16 cellular contexts compared by ENCODE assay signal in genomic region chr6:366972-367794, GRCh38. TPM values are rescaled to one million over a fixed set of nuclear protein-coding genes. Genes with fewer than 3 reads are reported as not detected.
"Had no signal": no experiment of that assay in that cellular context is flagged by ENCODE, and none has a peak within 500 bp of the region (broad histone marks: within the 10 kb centered on the region; RNA-seq: fewer than 3 reads in every experiment).

No MANE protein-coding gene starts in this region.

- H3K4me3 Mint-ChIP-seq: activated CD8-positive, alpha-beta memory T cell treated with anti-CD3 and anti-CD28 coated beads, Interleukin-2, amount 10 ng/mL, durations not matched to agents 7 days and 5 days; activated naive CD8-positive, alpha-beta T cell treated with anti-CD3 and anti-CD28 coated beads for 36 hours; activated T-cell treated with anti-CD3 and anti-CD28 coated beads, Interleukin-2, amount 50 U/mL, for 4 hours; T-helper 2 cell treated with Interferon-gamma antibody and Interleukin-4, amounts not matched to agents 5 μg/mL and 100 μg/mL, for 36 hours had no signal

- H3K27ac Mint-ChIP-seq: activated CD8-positive, alpha-beta memory T cell treated with anti-CD3 and anti-CD28 coated beads, Interleukin-2, amount 10 ng/mL, durations not matched to agents 7 days and 5 days; activated naive CD8-positive, alpha-beta T cell treated with anti-CD3 and anti-CD28 coated beads for 36 hours; T-helper 2 cell treated with Interferon-gamma antibody and Interleukin-4, amounts not matched to agents 5 μg/mL and 100 μg/mL, for 36 hours had no signal

- H3K36me3 ChIP-seq: breast epithelium, esophagus muscularis mucosa, tibial artery had no signal

- H3K4me1 Mint-ChIP-seq: activated CD8-positive, alpha-beta memory T cell treated with anti-CD3 and anti-CD28 coated beads, Interleukin-2, amount 10 ng/mL, durations not matched to agents 7 days and 5 days; activated naive CD8-positive, alpha-beta T cell treated with anti-CD3 and anti-CD28 coated beads for 36 hours had no signal

- DNase-seq: activated CD4-positive, alpha-beta T cell treated with anti-CD3 and anti-CD28 coated beads, Interleukin-2, amount 50 U/mL, for 4 hours; activated CD8-positive, alpha-beta memory T cell treated with anti-CD3 and anti-CD28 coated beads, Interleukin-2, amount 10 ng/mL, durations not matched to agents 7 days and 5 days; activated gamma-delta T cell; activated naive CD8-positive, alpha-beta T cell treated with anti-CD3 and anti-CD28 coated beads for 36 hours; activated T-cell treated with anti-CD3 and anti-CD28 coated beads, Interleukin-2, amount 50 U/mL, for 4 hours; anterior cingulate cortex; naive B cell; nucleus accumbens had no signal

- ATAC-seq: activated CD4-positive, CD25-positive, alpha-beta regulatory T cell treated with anti-CD3 and anti-CD28 coated beads, Interleukin-2, amount 50 U/mL, for 24 hours; activated CD8-positive, alpha-beta memory T cell treated with anti-CD3 and anti-CD28 coated beads, Interleukin-2, amount 10 ng/mL, durations not matched to agents 7 days and 5 days; activated T-cell treated with anti-CD3 and anti-CD28 coated beads, Interleukin-2, amount 50 U/mL, for 4 hours had no signal

- H3K27ac ChIP-seq: breast epithelium, dorsolateral prefrontal cortex, esophagus muscularis mucosa, tibial artery had no signal

- H3K4me3 ChIP-seq: breast epithelium, dorsolateral prefrontal cortex, esophagus muscularis mucosa, smooth muscle cell, tibial artery had no signal

- FAIRE-seq: endometrium had no signal

- H3K4me2 ChIP-seq: smooth muscle cell had no signal

- H3K36me3 Mint-ChIP-seq: activated naive CD8-positive, alpha-beta T cell treated with anti-CD3 and anti-CD28 coated beads for 36 hours had no signal

- H3K4me1 ChIP-seq: breast epithelium, esophagus muscularis mucosa, tibial artery had no signal

RNA-seq across cellular contexts. Expression of gene IRF4, which starts 24.4 kb away (rescaled TPM):
- polyA plus RNA-seq: smooth muscle cell had no signal
